21 cellular contexts compared by ENCODE assay signal in genomic region chr16:27223701-27224100, GRCh38. TPM values are rescaled to one million over a fixed set of nuclear protein-coding genes. Genes with fewer than 3 reads are reported as not detected.
DNase-seq lines count a peak whose midpoint lies in the region; ATAC-seq and TF ChIP-seq lines count a peak whose summit lies in the region.
"Had no signal": no experiment of that assay in that cellular context is flagged by ENCODE, and none has a peak within 500 bp of the region (broad histone marks: within the 10 kb centered on the region; RNA-seq: fewer than 3 reads in every experiment).

No MANE protein-coding gene starts in this region.

- H3K27me3 Mint-ChIP-seq in CD4-positive, alpha-beta T cell = no peaks in the 10 kb centered on the region
- H3K27me3 Mint-ChIP-seq in GM23338 (ENCODE audit: insufficient read depth, low read depth, poor library complexity) (peaks cover 4% of the 10 kb centered on the region), brain (peaks cover 2% of the 10 kb centered on the region)
- H3K27me3 Mint-ChIP-seq in naive thymus-derived CD4-positive, alpha-beta T cell = no peaks in the 10 kb centered on the region

- H3K79me2 ChIP-seq in GM23338 (replicated peaks; ENCODE audit: insufficient read depth) = no peaks in the 10 kb centered on the region

- no peaks in the 10 kb centered on the region for H3K4me1 ChIP-seq in GM23338 (ENCODE audit: insufficient read depth)
- peaks cover 0 to 2% of the 10 kb centered on the region in 2 donors for H3K4me1 ChIP-seq in naive thymus-derived CD4-positive, alpha-beta T cell (ENCODE audit: control insufficient read depth in 2 of 2, insufficient read depth in 2 of 2, low read length in 2 of 2)
- H3K4me1 ChIP-seq: breast epithelium had no signal

- no peaks in the 10 kb centered on the region for H3K9me3 ChIP-seq in CD4-positive, alpha-beta T cell (ENCODE audit: control insufficient read depth, low read length)
- no peaks in the 10 kb centered on the region for H3K9me3 ChIP-seq in naive thymus-derived CD4-positive, alpha-beta T cell (ENCODE audit: control insufficient read depth in 2 of 3, low read length in 3 of 3)
- H3K9me3 ChIP-seq: breast epithelium, transverse colon had no signal

- intact Hi-C loops in CD4-positive, alpha-beta T cell (cut with DNase I, micrococcal nuclease) = no loop called here
- intact Hi-C loops in naive thymus-derived CD4-positive, alpha-beta T cell (cut with micrococcal nuclease) = no loop called here

- POLR2A ChIA-PET in CD4-positive, alpha-beta T cell (lab: Charles Lee) = interaction anchor here (1.1 kb wide), 1 partner anchor 20 kb away, joined by 4 read pairs; the partner anchor contains the start of gene KDM8
- POLR2A ChIA-PET in naive thymus-derived CD4-positive, alpha-beta T cell (lab: Charles Lee) = interaction anchor here (1.8 to 8.5 kb wide), 2 partner anchors 16 to 20 kb away, joined by 4 to 48 read pairs; partner anchors contain the start of gene KDM8

- H3K27ac Mint-ChIP-seq in CD4-positive, alpha-beta T cell = peak overlapping the region; percentile 69
- H3K27ac Mint-ChIP-seq in GM23338 (peak overlapping the region; percentile 49; the same call in 1 of the 2 replicates), brain (peak overlapping the region in 3 of 5 experiments; percentile 33 to 62 (median 50))
- peak overlapping the region in 7 of 9 donors; percentile 51 to 91 (median 76) for H3K27ac Mint-ChIP-seq in naive thymus-derived CD4-positive, alpha-beta T cell

- H2AFZ ChIP-seq in GM23338 = no peak overlapping the region

- no peak overlapping the region for H3K4me3 ChIP-seq in GM23338
- H3K4me3 ChIP-seq in naive thymus-derived CD4-positive, alpha-beta T cell (ENCODE audit: low read length) = no peak overlapping the region
- H3K4me3 ChIP-seq: breast epithelium, transverse colon had no signal

- H3K4me2 ChIP-seq in GM23338 = no peak overlapping the region

- peaks cover 20% of the 10 kb centered on the region for H3K4me1 Mint-ChIP-seq in CD4-positive, alpha-beta T cell (ENCODE audit: low read depth)
- H3K4me1 Mint-ChIP-seq in GM23338 = peaks cover 4% of the 10 kb centered on the region; the same call in 2 of the 3 replicates
- peaks cover 21% of the 10 kb centered on the region for H3K4me1 Mint-ChIP-seq in brain
- peaks cover 12 to 38% (median 23%) of the 10 kb centered on the region in 7 donors for H3K4me1 Mint-ChIP-seq in naive thymus-derived CD4-positive, alpha-beta T cell

- H3K27ac ChIP-seq in CD4-positive, alpha-beta T cell (ENCODE audit: low read depth, low read length) = no peak overlapping the region
- no peak overlapping the region for H3K27ac ChIP-seq in GM23338 (ENCODE audit: low read depth)
- H3K27ac ChIP-seq in naive thymus-derived CD4-positive, alpha-beta T cell (ENCODE audit: low read depth, low read length) = peak overlapping the region; percentile 15

- TF ChIP-seq CTCF in CD4-positive, alpha-beta T cell (IDR thresholded peaks at IDR 0.05) = no peak
- TF ChIP-seq CTCF in GM23338 (conservative IDR thresholded peaks at IDR 0.05; ENCODE audit: low read depth in 2 of 2) (no peak), brain (conservative IDR thresholded peaks at IDR 0.05) (no peak)

- CTCF ChIA-PET in CD4-positive, alpha-beta T cell (lab: Charles Lee) = interaction anchor here (1.6 kb wide), 1 partner anchor 144 kb away, joined by 4 read pairs; no protein-coding TSS in a partner anchor
- CTCF ChIA-PET in naive thymus-derived CD4-positive, alpha-beta T cell (lab: Charles Lee) = interaction anchor here (1.6 to 1.8 kb wide), 2 partner anchors 10 to 12 kb away, joined by 4 to 5 read pairs; no protein-coding TSS in a partner anchor

- no peak overlapping the region for H3K4me3 Mint-ChIP-seq in CD4-positive, alpha-beta T cell
- H3K4me3 Mint-ChIP-seq in GM23338 (no peak overlapping the region), brain (no peak overlapping the region)
- no peak overlapping the region for H3K4me3 Mint-ChIP-seq in naive thymus-derived CD4-positive, alpha-beta T cell

- DNase-seq in CD4-positive, alpha-beta T cell = no peak
- DNase-seq in GM23338 (ENCODE audit: low spot score) = no peak
- DNase-seq in naive thymus-derived CD4-positive, alpha-beta T cell = no peak
- no peak for DNase-seq in NCI-H1436 (lab: John Stamatoyannopoulos, UW)
- DNase-seq: activated CD4-positive, alpha-beta T cell treated with anti-CD3 and anti-CD28 coated beads, Interleukin-2, amount 50 U/mL, for 48 hours; activated T-cell treated with anti-CD3 and anti-CD28 coated beads, Interleukin-2, amount 50 U/mL, for 1 hour; Calu3; dermis blood vessel endothelial cell; Kasumi-1; NCI-H1092 treated with DMSO at 0.1 percent for 48 hours; NCI-H524; occipital lobe; SHP77 treated with DMSO at 0.1 percent for 48 hours; stimulated activated CD4-positive, alpha-beta T cell treated with anti-CD3 and anti-CD28 coated beads, Interleukin-15, amount 100 ng/mL, for 24 hours; T-helper 1 cell had no signal

- H3K36me3 ChIP-seq in GM23338 (ENCODE audit: insufficient read depth) = no peaks in the 10 kb centered on the region
- peaks cover 0 to 71% (median 4%) of the 10 kb centered on the region in 3 experiments for H3K36me3 ChIP-seq in naive thymus-derived CD4-positive, alpha-beta T cell (ENCODE audit: control insufficient read depth in 2 of 3, insufficient read depth in 3 of 3, low read length in 3 of 3)
- H3K36me3 ChIP-seq: breast epithelium had no signal

- no peak for ATAC-seq in CD4-positive, alpha-beta T cell (ENCODE audit: poor library complexity)
- ATAC-seq in GM23338 (no peak), HG02938 (IDR thresholded peaks at IDR 0.05; ENCODE audit: unreplicated experiment) (no peak), HG03469 (IDR thresholded peaks at IDR 0.05; ENCODE audit: unreplicated experiment) (no peak), GM19463 (IDR thresholded peaks at IDR 0.05; ENCODE audit: unreplicated experiment) (no peak)
- no peak for ATAC-seq in naive thymus-derived CD4-positive, alpha-beta T cell

- H3K36me3 Mint-ChIP-seq in CD4-positive, alpha-beta T cell (ENCODE audit: low read depth) = peaks cover 33% of the 10 kb centered on the region
- H3K36me3 Mint-ChIP-seq in GM23338 (ENCODE audit: low read depth) (peaks cover 5% of the 10 kb centered on the region; the same call in 2 of the 3 replicates), brain (no peaks in the 10 kb centered on the region)
- peaks cover 0 to 29% (median 4%) of the 10 kb centered on the region in 5 donors for H3K36me3 Mint-ChIP-seq in naive thymus-derived CD4-positive, alpha-beta T cell

- no peaks in the 10 kb centered on the region for H3K27me3 ChIP-seq in CD4-positive, alpha-beta T cell (ENCODE audit: control insufficient read depth, insufficient read depth, low read length)
- no peaks in the 10 kb centered on the region for H3K27me3 ChIP-seq in GM23338 (ENCODE audit: insufficient read depth)
- no peaks in the 10 kb centered on the region for H3K27me3 ChIP-seq in naive thymus-derived CD4-positive, alpha-beta T cell (ENCODE audit: control insufficient read depth in 2 of 2, insufficient read depth in 2 of 2, low read length in 2 of 2)
- H3K27me3 ChIP-seq: breast epithelium, transverse colon had no signal

- no peaks in the 10 kb centered on the region for H3K9me3 Mint-ChIP-seq in CD4-positive, alpha-beta T cell
- H3K9me3 Mint-ChIP-seq in GM23338 = peaks cover 3% of the 10 kb centered on the region; the same call in 2 of the 3 replicates
- no peaks in the 10 kb centered on the region for H3K9me3 Mint-ChIP-seq in brain
- H3K9me3 Mint-ChIP-seq in naive thymus-derived CD4-positive, alpha-beta T cell = no peaks in the 10 kb centered on the region

- H3K9me2 ChIP-seq in GM23338 (ENCODE audit: insufficient read depth) = no peaks in the 10 kb centered on the region

- H3F3A ChIP-seq in GM23338 (replicated peaks; ENCODE audit: low read depth) = no peaks in the 10 kb centered on the region

- no peaks in the 10 kb centered on the region for H4K20me1 ChIP-seq in GM23338 (replicated peaks; ENCODE audit: insufficient read depth)

TF ChIP-seq in GM23338, 12 proteins besides CTCF, POLR2A, EP300 and RAD21 (continues in another document):
- TF ChIP-seq JUNB (IDR thresholded peaks at IDR 0.05; ENCODE audit: unreplicated experiment) = no peak
- no peak for TF ChIP-seq ZNF114 (CRISPR knock-in tag; IDR thresholded peaks at IDR 0.05)
- no peak for TF ChIP-seq ZNF331 (CRISPR knock-in tag; IDR thresholded peaks at IDR 0.05; ENCODE audit: low read depth)

RNA-seq across cellular contexts. Expression of gene KDM8, which starts 20.4 kb away (rescaled TPM):
- 10 to 100 TPM; 15.1 to 17.3 TPM for total RNA-seq in CD4-positive, alpha-beta T cell
- 5.1 and 9.1 TPM in 2 replicates for total RNA-seq in GM23338 (2014; rRNA removed; shearing (Covaris generic))
- polyA plus RNA-seq in GM23338 (2016; fragmentation: Nextera tagmentation; extraction: Ambion mirVana) (3.8 and 5.7 TPM in 2 replicates), brain (ENCODE audit: insufficient read depth, low read depth, low replicate concordance) (6.4 TPM)
- 10 to 100 TPM; 15.6 to 34.4 (median 19.0) TPM for total RNA-seq in naive thymus-derived CD4-positive, alpha-beta T cell
- polyA plus RNA-seq in naive thymus-derived CD4-positive, alpha-beta T cell = 10 to 100 TPM in 1 of 2 donors, 1 to 10 TPM in 1; 10.0 to 15.4 TPM

RNA-seq across cellular contexts. Expression of gene NSMCE1, which starts 44.9 kb away (rescaled TPM):
- total RNA-seq in CD4-positive, alpha-beta T cell = 10 to 100 TPM; 31.9 to 33.9 TPM
- 30.6 and 33.9 TPM in 2 replicates for total RNA-seq in GM23338 (2014; rRNA removed; shearing (Covaris generic))
- 47.2 and 50.8 TPM in 2 replicates for polyA plus RNA-seq in GM23338 (2016; fragmentation: Nextera tagmentation; extraction: Ambion mirVana)
- 140 TPM for polyA plus RNA-seq in brain (ENCODE audit: insufficient read depth, low read depth, low replicate concordance)
- total RNA-seq in naive thymus-derived CD4-positive, alpha-beta T cell = 100 to 1,000 TPM in 1 of 5 experiments, 10 to 100 TPM in 4; 45.5 to 106 (median 70.2) TPM
- 100 to 1,000 TPM; 200 to 220 TPM for polyA plus RNA-seq in naive thymus-derived CD4-positive, alpha-beta T cell
